8 cellular contexts compared by ENCODE assay signal in the genomic region with DNA sequence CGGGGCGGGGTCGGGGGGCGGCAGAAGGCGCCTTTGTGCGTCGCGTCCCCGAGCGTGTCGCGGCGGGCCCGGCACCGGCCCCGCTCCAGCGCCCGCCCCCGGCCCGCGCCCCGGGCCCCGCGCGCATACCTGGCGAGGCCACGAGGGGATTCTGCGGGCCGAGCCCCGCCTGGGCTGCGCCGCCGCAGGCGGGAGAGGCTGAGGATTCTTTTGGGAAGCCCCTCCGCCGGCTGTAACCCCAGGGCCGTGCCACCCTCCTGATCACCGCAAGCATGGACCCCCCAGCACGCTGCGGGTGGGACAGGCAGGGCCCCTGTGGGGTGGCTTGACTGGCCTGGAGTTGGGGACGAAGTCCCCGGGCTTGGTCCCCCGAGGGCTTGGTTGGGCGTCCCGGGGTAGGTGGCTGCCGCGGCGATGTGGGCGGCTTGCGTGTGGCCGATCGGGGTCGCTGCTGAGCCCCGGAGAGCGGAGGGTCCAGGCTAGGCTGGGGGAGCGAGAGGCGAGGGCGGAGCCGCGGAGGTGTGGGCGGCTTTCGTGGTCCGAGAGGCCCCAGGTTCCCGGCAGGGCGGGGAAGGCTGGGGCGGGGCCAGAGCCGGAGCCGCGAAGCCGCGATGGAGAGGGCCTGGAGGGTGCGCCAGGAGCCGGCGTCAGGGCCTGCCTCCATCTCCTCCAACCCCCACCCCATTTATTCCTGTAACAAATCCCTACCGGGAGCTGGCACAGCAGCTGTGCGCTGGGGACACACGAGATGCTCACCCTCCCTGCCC. TPM values are rescaled to one million over a fixed set of nuclear protein-coding genes. Genes with fewer than 3 reads are reported as not detected.
DNase-seq lines count a peak whose midpoint lies in the region; ATAC-seq and TF ChIP-seq lines count a peak whose summit lies in the region.

No MANE protein-coding gene starts in this region.

- peak overlapping the region; percentile 54 for H3K4me3 ChIP-seq in cardiac muscle cell
- peak overlapping the region; percentile 65 to 70 for H3K4me3 ChIP-seq in uterus

- peak in 1 of 2 donors; percentile 34 for TF ChIP-seq POLR2A in uterus (IDR thresholded peaks at IDR 0.05)

- H3K4me3 Mint-ChIP-seq in progenitor cell of endocrine pancreas (ENCODE audit: low read depth): peak overlapping the region; percentile 64

- DNase-seq in DMS79 treated with DMSO at 0.1 percent for 48 hours (lab: John Stamatoyannopoulos, UW) (peak; percentile 21), DMS79 (lab: John Stamatoyannopoulos, UW) (no peak), RKO (ENCODE audit: low spot score) (peak; percentile 82), cardiac muscle cell (ENCODE audit: low read depth in 1 of 2, low spot score in 1 of 2) (peak; percentile 89 to 92), progenitor cell of endocrine pancreas (ENCODE audit: low spot score, unreplicated experiment) (peak; percentile 80), uterus (peak; percentile 76 to 87)
- DNase-seq in activated naive CD4-positive, alpha-beta T cell treated with anti-CD3 and anti-CD28 coated beads, Interleukin-2, amount 50 U/mL, for 16 hours: peak; percentile 71

- H3K27ac ChIP-seq in cardiac muscle cell (no peak overlapping the region), uterus (peak overlapping the region; percentile 92 to 97)

- intact Hi-C loops in uterus (cut with DNase I; ENCODE audit: low total_unique reads): no loop called here

- H3K9me3 ChIP-seq in cardiac muscle cell (ENCODE audit: low read depth) (no peaks in the 10 kb centered on the region), uterus (no peaks in the 10 kb centered on the region)

- H3K36me3 ChIP-seq in cardiac muscle cell (no peaks in the 10 kb centered on the region), uterus (no peaks in the 10 kb centered on the region)

- peak overlapping the region; percentile 49 for H3K27ac Mint-ChIP-seq in progenitor cell of endocrine pancreas

- ATAC-seq in HG03097 (IDR thresholded peaks at IDR 0.05; ENCODE audit: low FRiP score, unreplicated experiment): peak; percentile 49

- H3K27me3 ChIP-seq in cardiac muscle cell (no peaks in the 10 kb centered on the region), uterus (no peaks in the 10 kb centered on the region)

- peaks cover 6% of the 10 kb centered on the region for H3K4me1 ChIP-seq in cardiac muscle cell (ENCODE audit: low read depth)
- H3K4me1 ChIP-seq in uterus: peaks cover 3 to 24% of the 10 kb centered on the region in 2 donors

- H3K9me3 Mint-ChIP-seq in progenitor cell of endocrine pancreas (ENCODE audit: low read depth): peaks cover 4% of the 10 kb centered on the region

- H3K36me3 Mint-ChIP-seq in progenitor cell of endocrine pancreas (ENCODE audit: insufficient read depth): peaks cover 3% of the 10 kb centered on the region

- peaks cover 3% of the 10 kb centered on the region for H3K27me3 Mint-ChIP-seq in progenitor cell of endocrine pancreas

- peaks cover 12% of the 10 kb centered on the region for H3K4me1 Mint-ChIP-seq in progenitor cell of endocrine pancreas (ENCODE audit: low read depth)

- TF ChIP-seq CTCF in cardiac muscle cell (IDR thresholded peaks at IDR 0.05; ENCODE audit: low read depth, low read length): peak; percentile 66
- peak; percentile 74 for TF ChIP-seq CTCF in progenitor cell of endocrine pancreas (IDR thresholded peaks at IDR 0.05; ENCODE audit: unreplicated experiment)
- TF ChIP-seq CTCF in uterus (IDR thresholded peaks at IDR 0.05): peak; percentile 33 to 65 (median 44)

RNA-seq across cellular contexts. Expression of a gene that starts 28.4 kb away (rescaled TPM):
- total RNA-seq in cardiac muscle cell (1.2 and 2.0 TPM in 2 replicates), progenitor cell of endocrine pancreas (0.57 and 0.69 TPM in 2 replicates), uterus (1 to 10 TPM in 2 of 4 donors, not detected in 2; 1.7 to 3.7 TPM)
- polyA plus RNA-seq in cardiac muscle cell: 1.0 TPM in 2 replicates
